18 cellular contexts compared by ENCODE assay signal in genomic region chr1:232223309-232223708, GRCh38.
DNase-seq lines count a peak whose midpoint lies in the region; ATAC-seq, FAIRE-seq and TF ChIP-seq lines count a peak whose summit lies in the region.
"Had no signal": no experiment of that assay in that cellular context is flagged by ENCODE, and none has a peak within 500 bp of the region (broad histone marks: within the 10 kb centered on the region; RNA-seq: fewer than 3 reads in every experiment).

No MANE protein-coding gene starts in this region.

- no peak overlapping the region for H3K4me2 ChIP-seq in A549
- H3K4me2 ChIP-seq: PC-9 had no signal

- H3K27ac ChIP-seq in A549 = no peak overlapping the region
- peak overlapping the region; percentile 49; the same call in 1 of the 2 replicates for H3K27ac ChIP-seq in RWPE1
- H3K27ac ChIP-seq: PC-9 had no signal

- no peak for TF ChIP-seq EP300 in A549 (IDR thresholded peaks at IDR 0.05)

- no peak overlapping the region for H3K4me3 ChIP-seq in A549
- H3K4me3 ChIP-seq: MG63, PC-9 had no signal

- peak; percentile 27 for DNase-seq in NCI-H1105 treated with DMSO at 0.1 percent for 48 hours (lab: John Stamatoyannopoulos, UW)
- no peak for DNase-seq in NCI-H1105 (lab: John Stamatoyannopoulos, UW)
- no peak for DNase-seq in A549 (ENCODE audit: low read depth in 1 of 2, low spot score in 1 of 2)
- peak; percentile 68 for DNase-seq in DMS79 treated with DMSO at 0.1 percent for 48 hours (lab: John Stamatoyannopoulos, UW)
- no peak for DNase-seq in RWPE1 (ENCODE audit: low spot score)
- DNase-seq in GF-D8 (lab: John Stamatoyannopoulos, UW) = no peak
- DNase-seq in urothelium cell line (ENCODE audit: low spot score) = no peak
- no peak for DNase-seq in cortex of kidney (lab: John Stamatoyannopoulos, UW)
- DNase-seq: AML-193; CD4-positive, CD25-positive, alpha-beta regulatory T cell; KBM-7; MG63; NCI-H1436 treated with DMSO at 0.1 percent for 48 hours; NCI-H526 treated with DMSO at 0.1 percent for 48 hours; PC-9 had no signal

- no peak for ATAC-seq in A549
- ATAC-seq: Right ventricle myocardium inferior, SK-N-SH treated with all-trans-retinoic acid at 6 μM for 48 hours had no signal

- TF ChIP-seq CTCF in A549 (IDR thresholded peaks at IDR 0.05) (no peak), RWPE1 (conservative IDR thresholded peaks at IDR 0.05; ENCODE audit: low read depth) (no peak)

- H3K9me3 ChIP-seq in A549 = no peaks in the 10 kb centered on the region
- H3K9me3 ChIP-seq: MG63 had no signal

- no peak for TF ChIP-seq RAD21 in A549 (conservative IDR thresholded peaks at IDR 0.05 in 1 of 2, IDR thresholded peaks at IDR 0.05 in 1 of 2)

- TF ChIP-seq POLR2A in A549 (IDR thresholded peaks at IDR 0.05; ENCODE audit: low read length) = no peak

- POLR2A ChIA-PET in A549 (lab: Yijun Ruan, JAX) = no interaction called here
- POLR2A ChIA-PET in RWPE1 (lab: Yijun Ruan, JAX; ENCODE audit: low non-redundant PET) = no interaction called here

- CTCF ChIA-PET in A549 (lab: Yijun Ruan, JAX) (interaction anchor here (2.4 kb wide), 1 partner anchor 12 kb away, joined by 6 read pairs; no protein-coding TSS in a partner anchor), RWPE1 (lab: Yijun Ruan, JAX) (no interaction called here)

- no peak for FAIRE-seq in A549 (lab: Jason Lieb, UNC)
- FAIRE-seq in urothelium cell line (lab: Jason Lieb, UNC) = no peak
- FAIRE-seq: D721Med had no signal

- peaks cover 22% of the 10 kb centered on the region for H3K4me1 ChIP-seq in A549

TF ChIP-seq in A549, 52 proteins besides CTCF, POLR2A, EP300 and RAD21:
- TF ChIP-seq MAFK (IDR thresholded peaks at IDR 0.05; ENCODE audit: partially characterized antibody) (peak; percentile 28), HOXA7 (CRISPR knock-in tag; IDR thresholded peaks at IDR 0.05) (no peak), CHD2 (IDR thresholded peaks at IDR 0.05; ENCODE audit: low read length, partially characterized antibody) (no peak), ELK1 (IDR thresholded peaks at IDR 0.05; ENCODE audit: low read depth, low read length) (no peak)

Comparison
In these comparisons a context has a peak if more than half of its experiments do, and no peak if none do; other contexts are left out.
1. DNase-seq: peak in NCI-H1105 treated with DMSO at 0.1 percent for 48 hours (single experiment) and DMS79 treated with DMSO at 0.1 percent for 48 hours (single experiment); none in NCI-H1105 (single experiment), A549 (0 of 2), RWPE1 (single experiment), GF-D8 (single experiment), urothelium cell line (single experiment) and cortex of kidney (single experiment).